Comparison of ENCODE assay signal across 27 cellular contexts in the genomic region with DNA sequence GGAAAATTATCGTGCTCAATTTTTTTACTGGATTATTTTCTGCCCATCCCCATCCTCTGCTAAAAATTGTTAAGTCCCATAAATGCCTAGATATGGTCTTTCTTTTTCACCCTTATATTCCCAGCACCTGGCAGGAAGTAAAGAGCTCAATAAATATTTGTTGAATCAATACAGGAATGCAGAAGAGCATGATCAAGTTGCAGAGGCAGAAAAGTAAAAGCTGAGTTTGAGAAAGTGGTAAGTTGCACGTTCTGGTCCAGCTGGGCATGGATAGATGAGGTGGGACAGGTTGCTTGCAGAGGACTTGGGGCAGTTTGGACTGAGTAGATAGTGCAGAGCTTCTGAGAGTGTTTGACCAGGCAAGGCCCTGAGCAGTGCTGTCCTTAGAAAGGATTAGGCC. TPM values are rescaled to one million over a fixed set of nuclear protein-coding genes. Genes with fewer than 3 reads are reported as not detected.
DNase-seq lines count a peak whose midpoint lies in the region; ATAC-seq and TF ChIP-seq lines count a peak whose summit lies in the region.
"Had no signal": no experiment of that assay in that cellular context is flagged by ENCODE, and none has a peak within 500 bp of the region (broad histone marks: within the 10 kb centered on the region; RNA-seq: fewer than 3 reads in every experiment).

No MANE protein-coding gene starts in this region.

- no peak overlapping the region for H4K91ac ChIP-seq in mesenchymal stem cell (ENCODE audit: low read length)

- no peaks in the 10 kb centered on the region for H3K9me3 ChIP-seq in Karpas-422 (ENCODE audit: low read length)
- no peaks in the 10 kb centered on the region for H3K9me3 ChIP-seq in mesenchymal stem cell (ENCODE audit: control insufficient read depth, low read length)
- H3K9me3 ChIP-seq in Caco-2 = no peaks in the 10 kb centered on the region
- H3K9me3 ChIP-seq: thyroid gland, vagina had no signal

- no peak overlapping the region for H2AK5ac ChIP-seq in mesenchymal stem cell (ENCODE audit: low read length, severe bottlenecking)

- intact Hi-C loops in Caco-2 (cut with micrococcal nuclease; ENCODE audit: unreplicated experiment) = loop anchor here (5.0 kb wide), 2 partner anchors 98 to 342 kb away; a partner anchor contains a TSS

- no peak overlapping the region for H3K14ac ChIP-seq in mesenchymal stem cell (ENCODE audit: low read length in 2 of 2)

- no TSS peak for BruUV-seq in Caco-2 (replicated peaks; lab: Mats Ljungman, UMichigan)

- peaks cover 83% of the 10 kb centered on the region for H3K4me1 Mint-ChIP-seq in WTC11
- peaks cover 60% of the 10 kb centered on the region for H3K4me1 Mint-ChIP-seq in Caco-2 (ENCODE audit: low read depth, unreplicated experiment)
- H3K4me1 Mint-ChIP-seq: activated naive CD8-positive, alpha-beta T cell treated with anti-CD3 and anti-CD28 coated beads, Interleukin-2, amount 10 ng/mL, durations not matched to agents 7 days and 5 days; immature natural killer cell; stimulated activated naive CD8-positive, alpha-beta T cell treated with anti-CD3 and anti-CD28 coated beads, Interleukin-15, amount 100 ng/mL, for 72 hours; T-cell had no signal

- H3K18ac ChIP-seq in mesenchymal stem cell (ENCODE audit: low read depth in 1 of 2, low read length in 2 of 2) = no peak overlapping the region

- no peak overlapping the region for H2BK5ac ChIP-seq in mesenchymal stem cell (ENCODE audit: low read depth, low read length, poor library complexity, severe bottlenecking)

- DNase-seq in DMS53 (lab: John Stamatoyannopoulos, UW) (peak; percentile 89), Karpas-422 (no peak), WTC11 (ENCODE audit: low spot score) (no peak), mesenchymal stem cell (no peak), Caco-2 (no peak), mesenteric fat pad (ENCODE audit: low spot score) (no peak), NCI-H345 treated with DMSO at 0.1 percent for 48 hours (lab: John Stamatoyannopoulos, UW; ENCODE audit: unreplicated experiment) (no peak)
- DNase-seq: activated CD4-positive, alpha-beta T cell treated with anti-CD3 and anti-CD28 coated beads for 1 hour; activated CD8-positive, alpha-beta T cell treated with anti-CD3 and anti-CD28 coated beads, Interleukin-2, amount 10 ng/mL, durations not matched to agents 7 days and 5 days; activated effector memory CD4-positive, alpha-beta T cell treated with Interleukin-2 at 50 U/mL for 16 hours; activated naive CD8-positive, alpha-beta T cell treated with anti-CD3 and anti-CD28 coated beads, Interleukin-2, amount 10 ng/mL, durations not matched to agents 7 days and 5 days; hypothalamus; immature natural killer cell; naive B cell; NCI-H1105 treated with DMSO at 0.1 percent for 48 hours; NCI-H2081 treated with DMSO at 0.1 percent for 48 hours; NCI-H524 treated with DMSO at 0.1 percent for 48 hours; occipital lobe; stimulated activated CD8-positive, alpha-beta memory T cell treated with anti-CD3 and anti-CD28 coated beads, Interleukin-4, amount 100 ng/mL, for 48 hours; stimulated activated naive CD8-positive, alpha-beta T cell treated with anti-CD3 and anti-CD28 coated beads, Interleukin-15, amount 100 ng/mL, for 72 hours; T-cell; thyroid gland had no signal

- H4K8ac ChIP-seq in mesenchymal stem cell (ENCODE audit: low read length) = no peak overlapping the region

- no peaks in the 10 kb centered on the region for H3K79me1 ChIP-seq in mesenchymal stem cell (replicated peaks; ENCODE audit: low read length, poor library complexity, severe bottlenecking)

- H3K4me3 ChIP-seq in Karpas-422 (ENCODE audit: low read length) = peak overlapping the region; percentile 35; the same call in 1 of the 2 replicates
- no peak overlapping the region for H3K4me3 ChIP-seq in mesenchymal stem cell (ENCODE audit: insufficient read depth in 1 of 2, low read depth in 1 of 2, low read length in 2 of 2)
- no peak overlapping the region for H3K4me3 ChIP-seq in Caco-2 (ENCODE audit: low read depth, low read length)
- H3K4me3 ChIP-seq: GM12878, skin epidermis, thyroid gland, vagina had no signal

- no peak overlapping the region for H3K4ac ChIP-seq in mesenchymal stem cell (ENCODE audit: low read depth in 1 of 2, low read length in 2 of 2)

- POLR2A ChIA-PET in WTC11 (lab: Charles Lee) (no interaction called here), Caco-2 (lab: Charles Lee) (no interaction called here)

- H3K4me1 ChIP-seq in Karpas-422 (ENCODE audit: low read length) (peaks cover 96% of the 10 kb centered on the region), mesenchymal stem cell (ENCODE audit: control insufficient read depth, insufficient read depth, low read depth, low read length) (peaks cover 13% of the 10 kb centered on the region), Caco-2 (peaks cover 55% of the 10 kb centered on the region)
- H3K4me1 ChIP-seq: vagina had no signal

- H3K27ac ChIP-seq in Karpas-422 (ENCODE audit: low read length) (peak overlapping the region; percentile 91), mesenchymal stem cell (ENCODE audit: low read length, poor library complexity, severe bottlenecking) (no peak overlapping the region)
- H3K27ac ChIP-seq: thyroid gland, vagina had no signal

- H3K27me3 Mint-ChIP-seq in WTC11 (ENCODE audit: low read depth) (peaks cover 3% of the 10 kb centered on the region; the same call in 1 of the 2 replicates), Caco-2 (ENCODE audit: insufficient read depth, unreplicated experiment) (no peaks in the 10 kb centered on the region)
- H3K27me3 Mint-ChIP-seq: activated naive CD8-positive, alpha-beta T cell treated with anti-CD3 and anti-CD28 coated beads, Interleukin-2, amount 10 ng/mL, durations not matched to agents 7 days and 5 days; IgD-negative memory B cell; naive B cell; stimulated activated naive CD8-positive, alpha-beta T cell treated with anti-CD3 and anti-CD28 coated beads, Interleukin-15, amount 100 ng/mL, for 72 hours; T-cell had no signal

- H3K9me3 Mint-ChIP-seq in WTC11 = no peaks in the 10 kb centered on the region
- no peaks in the 10 kb centered on the region for H3K9me3 Mint-ChIP-seq in Caco-2 (ENCODE audit: unreplicated experiment)
- H3K9me3 Mint-ChIP-seq: activated naive CD8-positive, alpha-beta T cell treated with anti-CD3 and anti-CD28 coated beads, Interleukin-2, amount 10 ng/mL, durations not matched to agents 7 days and 5 days; IgD-negative memory B cell; immature natural killer cell; naive B cell; stimulated activated naive CD8-positive, alpha-beta T cell treated with anti-CD3 and anti-CD28 coated beads, Interleukin-15, amount 100 ng/mL, for 72 hours; T-cell had no signal

- H3K27me3 ChIP-seq in Karpas-422 (ENCODE audit: low read length) (no peaks in the 10 kb centered on the region), mesenchymal stem cell (ENCODE audit: control insufficient read depth in 1 of 2, insufficient read depth in 1 of 2, low read length in 2 of 2) (no peaks in the 10 kb centered on the region), Caco-2 (replicated peaks; ENCODE audit: control insufficient read depth, insufficient read depth, low read length) (no peaks in the 10 kb centered on the region)
- H3K27me3 ChIP-seq: thyroid gland, vagina had no signal

- H3K4me2 ChIP-seq in Karpas-422 (ENCODE audit: low read depth, low read length, poor library complexity, severe bottlenecking) (peak overlapping the region; percentile 73), mesenchymal stem cell (ENCODE audit: low read length, poor library complexity, severe bottlenecking) (no peak overlapping the region)

- H3K27ac Mint-ChIP-seq in WTC11 = peak overlapping the region; percentile 51; the same call in 1 of the 2 replicates
- no peak overlapping the region for H3K27ac Mint-ChIP-seq in Caco-2 (ENCODE audit: unreplicated experiment)
- H3K27ac Mint-ChIP-seq: activated CD8-positive, alpha-beta T cell treated with anti-CD3 and anti-CD28 coated beads, Interleukin-2, amount 10 ng/mL, durations not matched to agents 7 days and 5 days; activated naive CD8-positive, alpha-beta T cell treated with anti-CD3 and anti-CD28 coated beads, Interleukin-2, amount 10 ng/mL, durations not matched to agents 7 days and 5 days; IgD-negative memory B cell; naive B cell; stimulated activated naive CD8-positive, alpha-beta T cell treated with anti-CD3 and anti-CD28 coated beads, Interleukin-15, amount 100 ng/mL, for 72 hours; T-cell had no signal

- CTCF ChIA-PET in WTC11 (lab: Charles Lee) (no interaction called here), Caco-2 (lab: Charles Lee) (interaction anchor here (1.7 kb wide), 1 partner anchor 119 kb away, joined by 5 read pairs; no protein-coding TSS in a partner anchor)

- TF ChIP-seq CTCF in WTC11 (IDR thresholded peaks at IDR 0.05) (no peak), Caco-2 (IDR thresholded peaks at IDR 0.05; ENCODE audit: insufficient read depth in 1 of 2, low read depth in 1 of 2, low read length in 1 of 2, severe bottlenecking in 1 of 2, unreplicated experiment in 1 of 2) (no peak)

- no peak overlapping the region for H2BK120ac ChIP-seq in mesenchymal stem cell (ENCODE audit: low read depth, low read length)

- no peaks in the 10 kb centered on the region; the same call in none of the 2 replicates for H3K36me3 ChIP-seq in Karpas-422 (ENCODE audit: insufficient read depth, low read length)
- no peaks in the 10 kb centered on the region for H3K36me3 ChIP-seq in mesenchymal stem cell (ENCODE audit: control insufficient read depth in 1 of 2, insufficient read depth in 2 of 2, low read depth in 1 of 2, low read length in 2 of 2)
- H3K36me3 ChIP-seq in Caco-2 (ENCODE audit: control insufficient read depth, insufficient read depth, low read length) = no peaks in the 10 kb centered on the region
- H3K36me3 ChIP-seq: thyroid gland, vagina had no signal

- ATAC-seq in WTC11 (no peak), HG03457 (IDR thresholded peaks at IDR 0.05; ENCODE audit: unreplicated experiment) (no peak)
- ATAC-seq: activated CD8-positive, alpha-beta T cell treated with anti-CD3 and anti-CD28 coated beads, Interleukin-2, amount 10 ng/mL, durations not matched to agents 7 days and 5 days; GM12878; stimulated activated naive CD8-positive, alpha-beta T cell treated with anti-CD3 and anti-CD28 coated beads, Interleukin-15, amount 100 ng/mL, for 72 hours; T-cell had no signal

- no peaks in the 10 kb centered on the region for H3K9me2 ChIP-seq in Karpas-422 (replicated peaks; ENCODE audit: insufficient read depth, low read length)

- H2BK12ac ChIP-seq in mesenchymal stem cell (ENCODE audit: low read length in 2 of 2) = no peak overlapping the region

- H3K23ac ChIP-seq in mesenchymal stem cell (ENCODE audit: low read length in 2 of 2) = no peak overlapping the region

- H3K9ac ChIP-seq in Karpas-422 (ENCODE audit: low read length) = peak overlapping the region; percentile 51
- H3K9ac ChIP-seq in mesenchymal stem cell (ENCODE audit: low read length) = no peak overlapping the region

- H2AFZ ChIP-seq in Karpas-422 (ENCODE audit: low read length) (no peak overlapping the region), mesenchymal stem cell (ENCODE audit: low read depth, low read length) (no peak overlapping the region)

- peaks cover 16% of the 10 kb centered on the region; the same call in 1 of the 2 replicates for H3K79me2 ChIP-seq in Karpas-422 (ENCODE audit: low read length)

- no peaks in the 10 kb centered on the region for H4K20me1 ChIP-seq in Karpas-422 (ENCODE audit: insufficient read depth, low read depth, low read length)

- peaks cover 28% of the 10 kb centered on the region for H3K36me3 Mint-ChIP-seq in WTC11
- H3K36me3 Mint-ChIP-seq in Caco-2 (ENCODE audit: insufficient read depth, unreplicated experiment) = no peaks in the 10 kb centered on the region
- H3K36me3 Mint-ChIP-seq: activated naive CD8-positive, alpha-beta T cell treated with anti-CD3 and anti-CD28 coated beads, Interleukin-2, amount 10 ng/mL, durations not matched to agents 7 days and 5 days had no signal

- H3K4me3 Mint-ChIP-seq in WTC11 = no peak overlapping the region
- H3K4me3 Mint-ChIP-seq in Caco-2 (ENCODE audit: unreplicated experiment) = no peak overlapping the region
- H3K4me3 Mint-ChIP-seq: activated CD8-positive, alpha-beta T cell treated with anti-CD3 and anti-CD28 coated beads, Interleukin-2, amount 10 ng/mL, durations not matched to agents 7 days and 5 days; activated naive CD8-positive, alpha-beta T cell treated with anti-CD3 and anti-CD28 coated beads, Interleukin-2, amount 10 ng/mL, durations not matched to agents 7 days and 5 days; IgD-negative memory B cell; immature natural killer cell; naive B cell; stimulated activated naive CD8-positive, alpha-beta T cell treated with anti-CD3 and anti-CD28 coated beads, Interleukin-15, amount 100 ng/mL, for 72 hours; T-cell had no signal

- H2BK15ac ChIP-seq in mesenchymal stem cell (ENCODE audit: low read depth, poor library complexity, severe bottlenecking) = peak overlapping the region; percentile 96

- 94% methylated on average over 2 of the region's 2 CpGs for WGBS in mesenchymal stem cell

RNA-seq across cellular contexts. Expression of a gene that starts 40.1 kb away (rescaled TPM):
- 21.7 and 31.1 TPM in 2 replicates for total RNA-seq in Karpas-422 (2014; rRNA removed; shearing (Covaris generic); ENCODE audit: low replicate concordance)
- total RNA-seq in WTC11 (2021) = 47.7 to 49.6 TPM (median 49.3 TPM) in 3 replicates
- 28.4 TPM for polyA plus RNA-seq in mesenchymal stem cell (2013, experiment 1 of 2)
- polyA plus RNA-seq in mesenchymal stem cell (2013, experiment 2 of 2) = 27.8 TPM
- total RNA-seq in Caco-2 (2022) = 31.3 and 32.3 TPM in 2 replicates
- 15.0 TPM for total RNA-seq in mesenteric fat pad
